Comparison of ENCODE assay signal across 8 cellular contexts in the genomic region with DNA sequence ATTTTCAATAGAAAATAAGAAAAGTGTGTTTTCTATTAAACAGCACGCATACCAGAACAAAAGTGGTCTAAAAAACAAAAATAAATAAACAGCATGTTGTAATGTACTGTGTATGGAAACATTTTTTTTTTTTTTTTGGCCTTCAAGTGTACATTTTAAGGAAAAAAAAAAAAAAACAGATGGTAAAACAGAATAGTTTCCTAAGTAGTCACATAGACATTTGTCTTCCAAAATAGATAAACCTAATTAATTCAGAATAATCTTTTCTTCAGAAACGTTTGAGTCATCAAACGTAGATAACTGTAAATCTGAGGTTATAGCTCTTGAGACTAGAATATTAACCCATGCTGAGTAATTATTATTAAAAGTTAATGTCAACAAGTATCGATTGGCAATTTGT. TPM values are rescaled to one million over a fixed set of nuclear protein-coding genes. Genes with fewer than 3 reads are reported as not detected.
DNase-seq lines count a peak whose midpoint lies in the region; ATAC-seq and TF ChIP-seq lines count a peak whose summit lies in the region.

No MANE protein-coding gene starts in this region.

- TF ChIP-seq CTCF in activated B cell treated with CpG ODN at 0.5 μM for 24 hours (IDR thresholded peaks at IDR 0.05): no peak
- TF ChIP-seq CTCF in right atrium auricular region (IDR thresholded peaks at IDR 0.05): no peak

- H3K9me3 ChIP-seq in right atrium auricular region: no peaks in the 10 kb centered on the region

- H3K4me1 Mint-ChIP-seq in activated B cell treated with CpG ODN at 0.5 μM for 24 hours: peaks cover 6% of the 10 kb centered on the region

- ATAC-seq in GM18499 (IDR thresholded peaks at IDR 0.05; ENCODE audit: insufficient read depth, unreplicated experiment) (peak; percentile 27), activated B cell treated with CpG ODN at 0.5 μM for 24 hours (ENCODE audit: low read depth) (no peak), HG03571 (IDR thresholded peaks at IDR 0.05; ENCODE audit: unreplicated experiment) (no peak)

- peak overlapping the region; percentile 67 for H3K4me3 Mint-ChIP-seq in activated B cell treated with CpG ODN at 0.5 μM for 24 hours

- H3K4me3 ChIP-seq in right atrium auricular region (peak overlapping the region; percentile 50 to 55), skeletal muscle cell (ENCODE audit: low read depth, low read length) (peak overlapping the region; percentile 65)

- no peaks in the 10 kb centered on the region for H3K4me1 ChIP-seq in right atrium auricular region

- peaks cover 30% of the 10 kb centered on the region for H3K27me3 Mint-ChIP-seq in activated B cell treated with CpG ODN at 0.5 μM for 24 hours

- H3K36me3 ChIP-seq in right atrium auricular region: no peaks in the 10 kb centered on the region

- H3K27ac Mint-ChIP-seq in activated B cell treated with CpG ODN at 0.5 μM for 24 hours: no peak overlapping the region

- CTCF ChIA-PET in activated B cell treated with CpG ODN at 0.5 μM for 24 hours (lab: Charles Lee): no interaction called here

- intact Hi-C loops in activated B cell treated with CpG ODN at 0.5 μM for 24 hours (cut with micrococcal nuclease): no loop called here

- POLR2A ChIA-PET in activated B cell treated with CpG ODN at 0.5 μM for 24 hours (lab: Charles Lee): interaction anchor here (0.5 kb wide), 1 partner anchor 513 kb away, joined by 3 read pairs; no protein-coding TSS in a partner anchor

- no peaks in the 10 kb centered on the region for H3K36me3 Mint-ChIP-seq in activated B cell treated with CpG ODN at 0.5 μM for 24 hours (ENCODE audit: low read depth)

- H3K27me3 ChIP-seq in right atrium auricular region: peaks cover 0 to 12% of the 10 kb centered on the region in 2 donors

- H3K9me3 Mint-ChIP-seq in activated B cell treated with CpG ODN at 0.5 μM for 24 hours: no peaks in the 10 kb centered on the region

- DNase-seq in activated B cell treated with CpG ODN at 0.5 μM for 24 hours (no peak), right atrium auricular region (ENCODE audit: low spot score) (no peak), skeletal muscle cell (ENCODE audit: low read depth) (no peak), medulla oblongata (ENCODE audit: extremely low spot score) (no peak), iPS-NIHi7 (ENCODE audit: extremely low spot score) (no peak), NCI-H2227 treated with DMSO at 0.1 percent for 48 hours (lab: John Stamatoyannopoulos, UW) (no peak)

- peak overlapping the region; percentile 66 for H3K27ac ChIP-seq in right atrium auricular region

RNA-seq across cellular contexts. Expression of a gene that starts 0.4 kb away (rescaled TPM):
- not detected in 2 replicates for total RNA-seq in activated B cell treated with CpG ODN at 0.5 μM for 24 hours
- 1 to 10 TPM; 1.8 to 5.4 TPM for total RNA-seq in right atrium auricular region
